In the genomic region with DNA sequence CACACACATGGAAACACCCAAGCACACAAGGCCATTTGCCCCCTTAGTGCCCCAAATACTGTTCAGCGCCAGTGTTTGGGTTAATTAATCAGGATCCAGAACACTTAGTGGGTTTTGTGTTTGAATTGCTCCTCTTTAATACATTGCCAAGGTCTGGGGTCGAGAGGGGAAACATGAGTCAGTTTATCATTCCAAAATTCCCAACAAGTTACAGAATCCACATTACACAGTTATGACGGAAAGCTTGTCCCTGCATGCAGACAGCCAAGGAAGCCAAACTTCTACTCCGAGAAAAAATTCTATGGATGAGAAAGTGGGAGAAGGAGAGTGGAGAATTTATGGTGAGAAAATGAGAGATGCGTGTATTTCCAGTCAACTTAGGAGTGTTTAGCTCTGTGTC, we compare ENCODE assay signal across 22 cellular contexts.
A peak's percentile ranks its signal among the peaks of the same experiment; 100 is the strongest.
DNase-seq lines count a peak whose midpoint lies in the region; ATAC-seq, FAIRE-seq and TF ChIP-seq lines count a peak whose summit lies in the region.
"Had no signal": no experiment of that assay in that cellular context is flagged by ENCODE, and none has a peak within 500 bp of the region (broad histone marks: within the 10 kb centered on the region; RNA-seq: fewer than 3 reads in every experiment).

No MANE protein-coding gene starts in this region.

- H3K36me3 ChIP-seq in RWPE2 (ENCODE audit: low read depth) (no peaks in the 10 kb centered on the region), bronchial epithelial cell (ENCODE audit: control insufficient read depth, insufficient read depth, low read length) (no peaks in the 10 kb centered on the region), lung (ENCODE audit: control insufficient read depth in 2 of 2, insufficient read depth in 2 of 2, low read length in 2 of 2) (no peaks in the 10 kb centered on the region), osteoblast (ENCODE audit: insufficient read depth, low read length) (no peaks in the 10 kb centered on the region), prostate gland (no peaks in the 10 kb centered on the region)

- TF ChIP-seq POLR2A in prostate gland (IDR thresholded peaks at IDR 0.05): no peak

- peak; percentile 32; the same call in 1 of the 3 replicates for ATAC-seq in RWPE2 (ENCODE audit: low read depth)
- no peak for ATAC-seq in lung (ENCODE audit: insufficient read depth, low FRiP score)
- ATAC-seq in HG02763 (IDR thresholded peaks at IDR 0.05; ENCODE audit: unreplicated experiment): no peak
- ATAC-seq: A549, HCT116 had no signal

- H3K4me3 ChIP-seq in RWPE2 (ENCODE audit: severe bottlenecking): no peak overlapping the region
- no peak overlapping the region for H3K4me3 ChIP-seq in bronchial epithelial cell (ENCODE audit: low read depth, low read length)
- no peak overlapping the region for H3K4me3 ChIP-seq in lung
- no peak overlapping the region for H3K4me3 ChIP-seq in osteoblast (ENCODE audit: insufficient read depth, low read length)
- H3K4me3 ChIP-seq in prostate gland: no peak overlapping the region
- H3K4me3 ChIP-seq: A549, GM23248 had no signal

- TF ChIP-seq CTCF in RWPE2 (IDR thresholded peaks at IDR 0.05; ENCODE audit: poor library complexity, severe bottlenecking): no peak
- TF ChIP-seq CTCF in bronchial epithelial cell (IDR thresholded peaks at IDR 0.05; ENCODE audit: insufficient read depth, low read length, severe bottlenecking): no peak
- no peak for TF ChIP-seq CTCF in lung (IDR thresholded peaks at IDR 0.05; ENCODE audit: control extremely low read depth, extremely low read depth)
- no peak for TF ChIP-seq CTCF in osteoblast (IDR thresholded peaks at IDR 0.05; ENCODE audit: extremely low read depth, low read depth, low read length)
- TF ChIP-seq CTCF in prostate gland (IDR thresholded peaks at IDR 0.05): no peak

- H3K27me3 ChIP-seq in RWPE2 (ENCODE audit: insufficient read depth, poor library complexity, severe bottlenecking): no peaks in the 10 kb centered on the region
- no peaks in the 10 kb centered on the region for H3K27me3 ChIP-seq in bronchial epithelial cell (ENCODE audit: control insufficient read depth, insufficient read depth, low read length)
- H3K27me3 ChIP-seq in lung (ENCODE audit: control insufficient read depth, insufficient read depth): no peaks in the 10 kb centered on the region
- no peaks in the 10 kb centered on the region for H3K27me3 ChIP-seq in osteoblast (ENCODE audit: insufficient read depth, low read length)
- H3K27me3 ChIP-seq in prostate gland (replicated peaks; ENCODE audit: insufficient read depth): no peaks in the 10 kb centered on the region

- 70 to 84% methylated on average over 5 of the region's 5 CpGs for WGBS in lung, 2 donors
- 83% methylated on average over 5 of the region's 5 CpGs for WGBS in prostate gland

- H3K79me2 ChIP-seq in osteoblast (ENCODE audit: insufficient read depth, low read length): no peaks in the 10 kb centered on the region

- intact Hi-C loops in prostate gland (cut with DNase I): no loop called here

- no peak overlapping the region for H3K4me2 ChIP-seq in osteoblast (ENCODE audit: insufficient read depth, low read length)
- H3K4me2 ChIP-seq: A549 had no signal

- FAIRE-seq in bronchial epithelial cell (lab: Jason Lieb, UNC): no peak
- FAIRE-seq: A549, G401.6, GM12892, GM19239 had no signal

- H3K9me3 ChIP-seq in RWPE2 (ENCODE audit: severe bottlenecking): no peaks in the 10 kb centered on the region
- H3K9me3 ChIP-seq in lung (ENCODE audit: control insufficient read depth in 2 of 2, insufficient read depth in 1 of 2, low read length in 1 of 2): peaks cover 0 to 2% of the 10 kb centered on the region in 2 donors
- H3K9me3 ChIP-seq in osteoblast (ENCODE audit: low read depth, low read length): no peaks in the 10 kb centered on the region
- no peaks in the 10 kb centered on the region for H3K9me3 ChIP-seq in prostate gland
- H3K9me3 ChIP-seq: A549 had no signal

- DNase-seq in RWPE2 (ENCODE audit: low spot score) (no peak), bronchial epithelial cell (ENCODE audit: low read depth) (peak; percentile 67), lung (ENCODE audit: low spot score) (peak; percentile 9), osteoblast (ENCODE audit: insufficient read length, low spot score, missing footprints) (peak; percentile 48), AG20443 (ENCODE audit: low spot score) (no peak), prostate gland (ENCODE audit: low spot score) (no peak)
- DNase-seq: 8988T; ACHN; C1 segment of cervical spinal cord; Calu3; CD4-positive, alpha-beta memory T cell; COR-L47; DMS153; DND-41; GM23248; H9 had no signal

- H3K4me1 ChIP-seq in RWPE2 (ENCODE audit: insufficient read depth, poor library complexity, severe bottlenecking) (no peaks in the 10 kb centered on the region), lung (ENCODE audit: control insufficient read depth in 2 of 2, insufficient read depth in 2 of 2, low read length in 2 of 2) (no peaks in the 10 kb centered on the region), osteoblast (ENCODE audit: insufficient read depth, low read length) (no peaks in the 10 kb centered on the region), prostate gland (replicated peaks) (no peaks in the 10 kb centered on the region)

- H3K27ac ChIP-seq in RWPE2 (ENCODE audit: poor library complexity, severe bottlenecking) (no peak overlapping the region), lung (ENCODE audit: low read depth in 1 of 2, low read length in 1 of 2) (no peak overlapping the region), osteoblast (ENCODE audit: low read depth, low read length) (no peak overlapping the region), prostate gland (no peak overlapping the region)
- H3K27ac ChIP-seq: GM23248 had no signal

- no peak overlapping the region for H2AFZ ChIP-seq in osteoblast (ENCODE audit: low read length)
- H2AFZ ChIP-seq: GM23248 had no signal

- no peaks in the 10 kb centered on the region for H4K20me1 ChIP-seq in osteoblast (ENCODE audit: insufficient read depth, low read length)

Comparison
In these comparisons a context has a peak if more than half of its experiments do, and no peak if none do; other contexts are left out.
1. DNase-seq: peak in bronchial epithelial cell (single experiment), lung (single experiment) and osteoblast (single experiment); none in RWPE2 (single experiment), AG20443 (single experiment) and prostate gland (single experiment).